ENCODE assay signal across 8 cellular contexts in genomic region chr22:22110548-22111266, GRCh38.
DNase-seq lines count a peak whose midpoint lies in the region; ATAC-seq and TF ChIP-seq lines count a peak whose summit lies in the region.

No MANE protein-coding gene starts in this region.

- H3K4me3 ChIP-seq in GM12864 (ENCODE audit: low read depth, low read length) (no peak overlapping the region), HCT116 (replicated peaks in 1 of 2; ENCODE audit: low read depth in 1 of 2, low read length in 2 of 2) (no peak overlapping the region), LNCaP clone FGC (ENCODE audit: low read depth, low read length) (no peak overlapping the region), heart left ventricle (no peak overlapping the region), skeletal muscle cell (ENCODE audit: low read depth, low read length) (no peak overlapping the region)

- DNase-seq in AG20443 (ENCODE audit: low spot score), result peak; percentile 77
- peak; percentile 61 for DNase-seq in GM12864 (ENCODE audit: low read depth)
- DNase-seq in HCT116 (ENCODE audit: low read depth, low spot score), result peak; percentile 46
- peak; percentile 1 for DNase-seq in LNCaP clone FGC (ENCODE audit: low read depth)
- peak; percentile 30 for DNase-seq in activated T-cell treated with anti-CD3 and anti-CD28 coated beads, Interleukin-2, amount 50 U/mL, for 1 hour
- peak in 4 of 5 donors; percentile 20 to 64 (median 58) for DNase-seq in heart left ventricle
- DNase-seq in skeletal muscle cell (ENCODE audit: low read depth), result peak; percentile 24
- no peak for DNase-seq in T1000 (lab: John Stamatoyannopoulos, UW)

- H3K27me3 ChIP-seq in HCT116 (ENCODE audit: insufficient read depth, low read length) (no peaks in the 10 kb centered on the region), heart left ventricle (no peaks in the 10 kb centered on the region)

- H3K4me1 ChIP-seq in HCT116 (ENCODE audit: control insufficient read depth in 1 of 2, insufficient read depth in 2 of 2, low read length in 2 of 2) (peaks cover 4 to 12% of the 10 kb centered on the region in 2 experiments; a peak in 3 of 4 replicates), heart left ventricle (no peaks in the 10 kb centered on the region)

- POLR2A ChIA-PET in HCT116 (lab: Charles Lee), result no interaction called here

- TF ChIP-seq POLR2A in HCT116 (IDR thresholded peaks at IDR 0.05; ENCODE audit: borderline replicate concordance, extremely low read depth, insufficient read depth, insufficient read length), result no peak
- TF ChIP-seq POLR2A in heart left ventricle (IDR thresholded peaks at IDR 0.05), result no peak

- TF ChIP-seq CTCF in GM12864 (IDR thresholded peaks at IDR 0.05; ENCODE audit: low read depth, low read length, missing control alignments) (peak; percentile 85), HCT116 (IDR thresholded peaks at IDR 0.05 in 2 of 3, conservative IDR thresholded peaks at IDR 0.05 in 1 of 3; ENCODE audit: borderline replicate concordance in 1 of 3, insufficient read depth in 1 of 3, low read depth in 2 of 3, low read length in 2 of 3) (peak; percentile 24 to 79 (median 69); a peak in 4 of 6 replicates), LNCaP clone FGC (IDR thresholded peaks at IDR 0.05; ENCODE audit: control insufficient read depth, extremely low read depth, insufficient read depth) (peak; percentile 53), heart left ventricle (IDR thresholded peaks at IDR 0.05) (peak; percentile 4 to 65 (median 30))

- H3K36me3 ChIP-seq in HCT116 (ENCODE audit: control insufficient read depth in 1 of 2, insufficient read depth in 2 of 2, low read length in 2 of 2) (no peaks in the 10 kb centered on the region), heart left ventricle (no peaks in the 10 kb centered on the region)

- H3K79me2 ChIP-seq in HCT116 (ENCODE audit: insufficient read depth, low read length), result no peaks in the 10 kb centered on the region

- no peak overlapping the region for H3K27ac ChIP-seq in HCT116 (ENCODE audit: low read depth, low read length)
- H3K27ac ChIP-seq in heart left ventricle, result no peak overlapping the region

- CTCF ChIA-PET in HCT116 (lab: Charles Lee), result interaction anchor here (0.6 to 2.5 kb wide), 19 partner anchors 9 to 138 kb away, joined by 3 to 26 read pairs (median 4); no protein-coding TSS in a partner anchor

- H3K9ac ChIP-seq in HCT116 (ENCODE audit: low read length), result no peak overlapping the region

- H3K4me2 ChIP-seq in HCT116 (ENCODE audit: low read length), result peak overlapping the region; percentile 62

- ATAC-seq in HCT116 (peak; percentile 99), heart left ventricle (peak; percentile 90 to 99 (median 98))

- no peaks in the 10 kb centered on the region for H3K9me3 ChIP-seq in HCT116 (ENCODE audit: control insufficient read depth in 1 of 2, insufficient read depth in 1 of 2, low read depth in 1 of 2, low read length in 2 of 2)
- no peaks in the 10 kb centered on the region for H3K9me3 ChIP-seq in heart left ventricle

- peak overlapping the region; percentile 91 for H2AFZ ChIP-seq in HCT116 (ENCODE audit: low read depth, low read length, poor library complexity, severe bottlenecking)

- RAD21 ChIA-PET in HCT116 (lab: Charles Lee; ENCODE audit: low non-redundant PET in 1 of 2, low total read pairs in 2 of 2, uncharacterized antibody in 2 of 2, unreplicated experiment in 2 of 2), result no interaction called here

- intact Hi-C loops in HCT116 (cut with micrococcal nuclease) (no loop called here), heart left ventricle (cut with DNase I) (no loop called here)

- TF ChIP-seq RAD21 in HCT116 (IDR thresholded peaks at IDR 0.05; ENCODE audit: low read depth), result peak; percentile 36; the same call in 1 of the 2 replicates

- WGBS in heart left ventricle, 4 donors, result 59 to 73% (median 62%) methylated on average over 6 to 7 of the region's 7 CpGs

- H3K9me2 ChIP-seq in HCT116 (ENCODE audit: insufficient read depth), result no peaks in the 10 kb centered on the region

- H4K20me1 ChIP-seq in HCT116 (ENCODE audit: insufficient read depth), result no peaks in the 10 kb centered on the region

- no TSS peak for BruUV-seq in HCT116 (replicated peaks; lab: Mats Ljungman, UMichigan)

TF ChIP-seq in HCT116, 20 proteins besides CTCF, POLR2A, EP300 and RAD21:
- TF ChIP-seq CBX3 (IDR thresholded peaks at IDR 0.05; ENCODE audit: low read depth) (no peak), POLR2AphosphoS5 (IDR thresholded peaks at IDR 0.05; ENCODE audit: low read depth, low read length) (no peak), TCF7L2 (IDR thresholded peaks at IDR 0.05; ENCODE audit: borderline replicate concordance, extremely low read depth, insufficient read depth, insufficient read length) (no peak), SP1 (IDR thresholded peaks at IDR 0.05; ENCODE audit: low read depth) (no peak), SIN3A (IDR thresholded peaks at IDR 0.05; ENCODE audit: low read depth) (no peak), FOSL1 (IDR thresholded peaks at IDR 0.05; ENCODE audit: low read depth) (no peak), SRF (IDR thresholded peaks at IDR 0.05; ENCODE audit: low read depth) (no peak), YY1 (IDR thresholded peaks at IDR 0.05; ENCODE audit: extremely low read depth, insufficient replicate concordance, low read depth, low read length) (no peak), EGR1 (IDR thresholded peaks at IDR 0.05; ENCODE audit: low read depth) (no peak), CEBPB (IDR thresholded peaks at IDR 0.05; ENCODE audit: low read depth) (no peak)
TF ChIP-seq in HCT116: peak in this region for 0.

Comparison
In these comparisons a context has a peak if more than half of its experiments do, and no peak if none do; other contexts are left out.
1. CTCF ChIP-seq: peak in every context shown above with its lines; median percentile 85 in GM12864; 69 in HCT116; 53 in LNCaP clone FGC; 30 in heart left ventricle.